9 cellular contexts compared by ENCODE assay signal in genomic region chr20:10551732-10552724, GRCh38.
A peak's percentile ranks its signal among the peaks of the same experiment; 100 is the strongest.
DNase-seq lines count a peak whose midpoint lies in the region; ATAC-seq and TF ChIP-seq lines count a peak whose summit lies in the region.
"Had no signal": no experiment of that assay in that cellular context is flagged by ENCODE, and none has a peak within 500 bp of the region (broad histone marks: within the 10 kb centered on the region; RNA-seq: fewer than 3 reads in every experiment).

No MANE protein-coding gene starts in this region.

- no peaks in the 10 kb centered on the region for H3K27me3 ChIP-seq in left lung

- DNase-seq in GM12864 (ENCODE audit: low read depth) (peak; percentile 29), MV-4-11 (lab: John Stamatoyannopoulos, UW) (peak; percentile 71), left lung (no peak), activated gamma-delta T cell treated with Interleukin-2 at 50 U/mL for 16 hours (no peak), T-helper 1 cell (no peak)
- DNase-seq: NCI-H2029 treated with DMSO at 0.1 percent for 48 hours had no signal

- no peaks in the 10 kb centered on the region for H3K9me3 ChIP-seq in left lung

- H3K4me3 ChIP-seq in GM12864 (ENCODE audit: low read depth, low read length) = no peak overlapping the region
- no peak overlapping the region for H3K4me3 ChIP-seq in left lung

- no peak overlapping the region for H3K27ac ChIP-seq in left lung

- ATAC-seq in GM21515 (IDR thresholded peaks at IDR 0.05; ENCODE audit: unreplicated experiment) (peak; percentile 70), left lung (peak; percentile 12), HG03280 (IDR thresholded peaks at IDR 0.05; ENCODE audit: unreplicated experiment) (no peak), HG03342 (IDR thresholded peaks at IDR 0.05; ENCODE audit: unreplicated experiment) (no peak)

- TF ChIP-seq CTCF in GM12864 (IDR thresholded peaks at IDR 0.05; ENCODE audit: low read depth, low read length, missing control alignments) (no peak), left lung (IDR thresholded peaks at IDR 0.05) (no peak)

- intact Hi-C loops in left lung (cut with DNase I) = loop anchor here in 1 of 2 donors (10.0 kb wide), 1 partner anchor 103 kb away; no protein-coding TSS in a partner anchor

- H3K36me3 ChIP-seq in left lung = no peaks in the 10 kb centered on the region

- peaks cover 0 to 27% of the 10 kb centered on the region in 2 donors for H3K4me1 ChIP-seq in left lung

Comparison
In these comparisons a context has a peak if more than half of its experiments do, and no peak if none do; other contexts are left out.
1. DNase-seq: peak in GM12864 (single experiment) and MV-4-11 (single experiment); none in left lung (0 of 2), activated gamma-delta T cell treated with Interleukin-2 at 50 U/mL for 16 hours (single experiment) and T-helper 1 cell (0 of 5).
2. ATAC-seq: peak in GM21515 (single experiment) and left lung (single experiment); none in HG03280 (single experiment) and HG03342 (single experiment).